Comparison of ENCODE assay signal across 10 cellular contexts in genomic region chr2:218219934-218220333, GRCh38. TPM values are rescaled to one million over a fixed set of nuclear protein-coding genes. Genes with fewer than 3 reads are reported as not detected.
DNase-seq lines count a peak whose midpoint lies in the region; ATAC-seq, FAIRE-seq and TF ChIP-seq lines count a peak whose summit lies in the region.
"Had no signal": no experiment of that assay in that cellular context is flagged by ENCODE, and none has a peak within 500 bp of the region (broad histone marks: within the 10 kb centered on the region; RNA-seq: fewer than 3 reads in every experiment).

No MANE protein-coding gene starts in this region.

- H3K36me3 ChIP-seq in ACC112 (ENCODE audit: insufficient read depth, low read length) (peaks cover 21% of the 10 kb centered on the region; the same call in 1 of the 2 replicates), astrocyte (ENCODE audit: insufficient read depth, low read length) (peaks cover 37% of the 10 kb centered on the region), mucosa of stomach (ENCODE audit: control insufficient read depth, insufficient read depth, low read length) (peaks cover 7% of the 10 kb centered on the region), pancreas (no peaks in the 10 kb centered on the region)

- H3K79me2 ChIP-seq in ACC112 (ENCODE audit: control insufficient read depth, insufficient read depth, low read length, unreplicated experiment) (peaks cover 87% of the 10 kb centered on the region), astrocyte (ENCODE audit: insufficient read depth, low read length) (peaks cover 87% of the 10 kb centered on the region)

- peaks cover 53% of the 10 kb centered on the region for H3K4me1 ChIP-seq in ACC112 (ENCODE audit: control insufficient read depth, insufficient read depth, low read length, unreplicated experiment)
- peaks cover 47% of the 10 kb centered on the region for H3K4me1 ChIP-seq in astrocyte (ENCODE audit: insufficient read depth, low read length)
- peaks cover 57% of the 10 kb centered on the region for H3K4me1 ChIP-seq in mucosa of stomach (ENCODE audit: control insufficient read depth, insufficient read depth, low read length)
- peaks cover 0 to 34% (median 0%) of the 10 kb centered on the region in 3 donors for H3K4me1 ChIP-seq in pancreas

- no peaks in the 10 kb centered on the region for H3K9me3 Mint-ChIP-seq in astrocyte (ENCODE audit: unreplicated experiment)

- DNase-seq in HFF-Myc (ENCODE audit: extremely low read depth, low read depth) (no peak), astrocyte (ENCODE audit: low read depth) (no peak), pancreas (no peak), iPS-NIHi7 (ENCODE audit: extremely low spot score) (no peak), glomerular visceral epithelial cell (ENCODE audit: extremely low spot score) (no peak), NCI-H748 treated with DMSO at 0.1 percent for 48 hours (lab: John Stamatoyannopoulos, UW) (no peak)

- intact Hi-C loops in pancreas (cut with DNase I): no loop called here

- peaks cover 52% of the 10 kb centered on the region for H3K4me1 Mint-ChIP-seq in astrocyte (ENCODE audit: low read depth, unreplicated experiment)

- no peaks in the 10 kb centered on the region for H3K27me3 ChIP-seq in ACC112 (ENCODE audit: insufficient read depth, low read length)
- no peaks in the 10 kb centered on the region for H3K27me3 ChIP-seq in astrocyte (ENCODE audit: insufficient read depth, low read length)
- H3K27me3 ChIP-seq in mucosa of stomach (ENCODE audit: control insufficient read depth, insufficient read depth, low read length): no peaks in the 10 kb centered on the region
- no peaks in the 10 kb centered on the region for H3K27me3 ChIP-seq in pancreas
- H3K27me3 ChIP-seq: cardiac muscle cell had no signal

- H3K9me3 ChIP-seq in astrocyte (ENCODE audit: insufficient read depth, low read depth, low read length): no peaks in the 10 kb centered on the region
- no peaks in the 10 kb centered on the region for H3K9me3 ChIP-seq in mucosa of stomach (ENCODE audit: control insufficient read depth, low read length)
- H3K9me3 ChIP-seq in pancreas: no peaks in the 10 kb centered on the region

- TF ChIP-seq CTCF in HFF-Myc (IDR thresholded peaks at IDR 0.05; ENCODE audit: low read depth, low read length, missing control alignments) (no peak), astrocyte (IDR thresholded peaks at IDR 0.05; ENCODE audit: insufficient read depth, low read depth, low read length) (no peak), pancreas (IDR thresholded peaks at IDR 0.05) (no peak)

- no peaks in the 10 kb centered on the region for H3K27me3 Mint-ChIP-seq in astrocyte (ENCODE audit: low read depth, unreplicated experiment)

- H3K4me3 Mint-ChIP-seq in astrocyte (ENCODE audit: unreplicated experiment): peak overlapping the region; percentile 90

- peaks cover 7% of the 10 kb centered on the region for H3K36me3 Mint-ChIP-seq in astrocyte (ENCODE audit: low read depth, unreplicated experiment)

- no peak for ATAC-seq in pancreas

- H3K4me2 ChIP-seq in astrocyte (ENCODE audit: low read length): peak overlapping the region; percentile 95

- H3K27ac Mint-ChIP-seq in astrocyte (ENCODE audit: unreplicated experiment): peak overlapping the region; percentile 88

- peak overlapping the region; percentile 94 for H3K9ac ChIP-seq in astrocyte (ENCODE audit: low read length)
- peak overlapping the region; percentile 13 for H3K9ac ChIP-seq in mucosa of stomach (ENCODE audit: low read length)

- no peak for FAIRE-seq in astrocyte (lab: Jason Lieb, UNC)
- no peak for FAIRE-seq in pancreas (lab: Jason Lieb, UNC)

- H4K20me1 ChIP-seq in astrocyte (ENCODE audit: insufficient read depth, low read length): peaks cover 74% of the 10 kb centered on the region

- peak overlapping the region; percentile 99 for H3K4me3 ChIP-seq in ACC112 (ENCODE audit: low read depth, low read length)
- H3K4me3 ChIP-seq in HFF-Myc (replicated peaks; ENCODE audit: low read depth, low read length): peak overlapping the region; percentile 97
- peak overlapping the region; percentile 55 for H3K4me3 ChIP-seq in astrocyte (ENCODE audit: insufficient read depth, low read depth, low read length)
- H3K4me3 ChIP-seq in mucosa of stomach (ENCODE audit: low read length): no peak overlapping the region
- peak overlapping the region in 1 of 4 donors; percentile 91 for H3K4me3 ChIP-seq in pancreas
- H3K4me3 ChIP-seq: cardiac muscle cell had no signal

- WGBS in pancreas, 2 donors: 73 to 92% methylated on average over 2 of the region's 2 CpGs

- H3K27ac ChIP-seq in ACC112 (ENCODE audit: low read depth, low read length): no peak overlapping the region
- no peak overlapping the region for H3K27ac ChIP-seq in astrocyte (ENCODE audit: low read depth, low read length)
- no peak overlapping the region for H3K27ac ChIP-seq in pancreas
- H3K27ac ChIP-seq: cardiac muscle cell had no signal

- H2AFZ ChIP-seq in ACC112 (ENCODE audit: low read length, unreplicated experiment): no peak overlapping the region
- H2AFZ ChIP-seq in astrocyte (ENCODE audit: low read depth, low read length): no peak overlapping the region

RNA-seq across cellular contexts. Expression of gene ARPC2, which starts 2.9 kb away (rescaled TPM):
- total RNA-seq in astrocyte (521 and 535 TPM in 2 replicates), pancreas (100 to 1,000 TPM in 1 of 6 donors, 10 to 100 TPM in 5; 43.4 to 102 (median 55.8) TPM)
- 10 to 100 TPM; 37.4 to 90.7 TPM for polyA plus RNA-seq in pancreas

RNA-seq across cellular contexts. Expression of gene GPBAR1, which starts 40.9 kb away (rescaled TPM):
- 0.55 and 0.70 TPM in 2 replicates for total RNA-seq in astrocyte
- total RNA-seq in pancreas: 1 to 10 TPM in 3 of 6 donors, under 1 TPM in 3; 0.12 to 1.8 (median 0.76) TPM
- polyA plus RNA-seq in pancreas: 1 to 10 TPM; 2.1 to 2.3 TPM

RNA-seq across cellular contexts. Expression of gene AAMP, which starts 50.0 kb away (rescaled TPM):
- 78.8 and 87.3 TPM in 2 replicates for total RNA-seq in astrocyte
- 10 to 100 TPM; 34.0 to 51.8 (median 39.8) TPM for total RNA-seq in pancreas
- 10 to 100 TPM; 46.8 to 85.5 TPM for polyA plus RNA-seq in pancreas

RNA-seq across cellular contexts. Expression of gene PNKD, which starts 50.4 kb away (rescaled TPM):
- 40.9 and 43.3 TPM in 2 replicates for total RNA-seq in astrocyte
- total RNA-seq in pancreas: 10 to 100 TPM; 17.2 to 32.2 (median 21.4) TPM
- polyA plus RNA-seq in pancreas: 10 to 100 TPM; 48.9 to 89.1 TPM

RNA-seq across cellular contexts. Expression of gene CXCR1, which starts 53.2 kb away (rescaled TPM):
- total RNA-seq in astrocyte (not detected in 2 replicates), pancreas (under 1 TPM in 3 of 6 donors, not detected in 3; 0.52 to 0.92 (median 0.59) TPM)
- polyA plus RNA-seq in pancreas: under 1 TPM; 0.08 to 0.09 TPM
- total RNA-seq: cardiac muscle cell, M059J had no signal
- polyA plus RNA-seq: cardiac muscle cell had no signal
